In genomic region chr10:104067525-104067924, GRCh38 we compare ENCODE assay signal across 1 cellular context.
TF ChIP-seq lines count a peak whose summit lies in the region.

No MANE protein-coding gene starts in this region.

TF ChIP-seq in SK-N-SH, 30 proteins besides CTCF, POLR2A, EP300 and RAD21 (continued from another document):
- TF ChIP-seq POLR2AphosphoS5 (IDR thresholded peaks at IDR 0.05; ENCODE audit: low read depth, low read length): no peak
- no peak for TF ChIP-seq MXI1 (IDR thresholded peaks at IDR 0.05; ENCODE audit: low read depth, low read length)
- no peak for TF ChIP-seq SIN3A (IDR thresholded peaks at IDR 0.05; ENCODE audit: borderline replicate concordance, low read depth, low read length)
